24 cellular contexts compared by ENCODE assay signal in the genomic region with DNA sequence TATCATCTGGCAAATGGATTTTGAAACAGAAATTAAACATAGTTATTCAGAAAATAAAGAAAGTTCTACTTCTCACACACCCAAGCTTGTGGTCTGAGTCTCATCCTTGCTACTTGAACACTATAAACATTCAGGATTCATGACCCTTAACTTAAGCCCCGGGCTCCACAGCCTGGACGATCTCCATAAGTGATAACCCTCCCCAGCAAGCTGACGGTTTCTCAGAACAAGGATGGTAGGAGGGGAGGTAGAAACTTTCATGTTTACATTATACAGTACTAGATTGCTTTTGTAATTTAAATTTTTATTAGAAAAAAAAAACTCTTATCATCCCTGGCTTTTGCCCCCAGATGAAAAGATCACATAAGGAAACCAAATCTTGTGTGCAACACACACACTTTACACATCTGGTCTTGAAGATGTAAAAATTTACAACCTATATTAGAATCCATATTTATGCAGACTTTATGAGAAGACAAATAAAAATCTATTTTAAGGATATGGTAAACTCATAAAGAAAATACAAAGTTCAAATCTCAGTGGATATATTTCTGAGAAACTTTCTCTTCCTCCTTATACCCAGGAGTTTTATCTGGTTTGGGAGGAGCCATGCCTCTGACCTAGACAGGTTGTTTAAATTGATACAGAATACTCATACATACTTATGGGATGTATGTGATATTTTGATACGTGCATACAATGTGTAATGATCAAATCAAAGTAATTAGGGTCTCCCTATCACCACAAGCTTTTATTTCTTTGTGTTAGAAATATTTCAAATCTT. TPM values are rescaled to one million over a fixed set of nuclear protein-coding genes. Genes with fewer than 3 reads are reported as not detected.
"Had no signal": no experiment of that assay in that cellular context is flagged by ENCODE, and none has a peak within 500 bp of the region (broad histone marks: within the 10 kb centered on the region; RNA-seq: fewer than 3 reads in every experiment).

No MANE protein-coding gene starts in this region.

- H3K27me3 ChIP-seq: brain microvascular endothelial cell, heart left ventricle, left lung, right atrium auricular region, tibial artery had no signal

- DNase-seq: activated B cell treated with CpG ODN at 0.5 μM for 24 hours; activated CD4-positive, alpha-beta T cell treated with anti-CD3 and anti-CD28 coated beads, Interleukin-2, amount 10 ng/mL, durations not matched to agents 24 days and 14 days; activated CD8-positive, alpha-beta memory T cell treated with anti-CD3 and anti-CD28 coated beads, Interleukin-2, amount 50 U/mL, for 48 hours; activated naive CD4-positive, alpha-beta T cell; activated naive CD8-positive, alpha-beta T cell treated with anti-CD3 and anti-CD28 coated beads, Interleukin-2, amount 10 ng/mL, durations not matched to agents 7 days and 5 days; activated T-cell treated with anti-CD3 and anti-CD28 coated beads, Interleukin-2, amount 50 U/mL, for 72 hours; anterior cingulate cortex; brain microvascular endothelial cell; heart left ventricle; islet precursor cell; left lung; natural killer cell; stimulated activated CD4-positive, alpha-beta T cell treated with anti-CD3 and anti-CD28 coated beads, Interleukin-15, amount 100 ng/mL, for 24 hours; stimulated activated CD4-positive, alpha-beta T cell treated with anti-CD3 and anti-CD28 coated beads, Interleukin-4, amount 100 ng/mL, for 1 hour; stimulated activated naive B cell treated with anti-CD40 and anti-IgM and Interleukin-4, amounts not matched to agents 10 μg/mL and 1 μg/mL and 100 μg/mL, for 72 hours; T-helper 2 cell; tibial artery had no signal

- H3K9me3 ChIP-seq: heart left ventricle, left lung, neutrophil, right atrium auricular region, tibial artery had no signal

- H3K4me1 ChIP-seq: heart left ventricle, left lung, right atrium auricular region, tibial artery had no signal

- H3K27ac ChIP-seq: brain microvascular endothelial cell, epithelial cell of prostate, heart left ventricle, left lung, neutrophil, right atrium auricular region, tibial artery had no signal

- H3K36me3 ChIP-seq: brain microvascular endothelial cell, heart left ventricle, left lung, neutrophil, right atrium auricular region, tibial artery had no signal

- ATAC-seq: activated T-cell treated with anti-CD3 and anti-CD28 coated beads, Interleukin-2, amount 50 U/mL, for 72 hours; heart left ventricle; left lung; natural killer cell; stimulated activated naive B cell treated with anti-CD40 and anti-IgM and Interleukin-4, amounts not matched to agents 10 μg/mL and 1 μg/mL and 100 μg/mL, for 72 hours had no signal

- H3K4me3 ChIP-seq: heart left ventricle, left lung, right atrium auricular region, tibial artery had no signal

RNA-seq across cellular contexts. Expression of a gene that starts 20.0 kb away (rescaled TPM):
- total RNA-seq: activated B cell treated with CpG ODN at 0.5 μM for 24 hours; activated naive CD8-positive, alpha-beta T cell treated with anti-CD3 and anti-CD28 coated beads, Interleukin-2, amount 10 ng/mL, durations not matched to agents 7 days and 5 days; fibroblast of lung; heart left ventricle; mucosa of gallbladder; natural killer cell; posterior vena cava; right atrium auricular region; skeletal muscle tissue had no signal
